24 cellular contexts compared by ENCODE assay signal in genomic region chr6:165861226-165861625, GRCh38.
A peak's percentile ranks its signal among the peaks of the same experiment; 100 is the strongest.
DNase-seq lines count a peak whose midpoint lies in the region; ATAC-seq, FAIRE-seq and TF ChIP-seq lines count a peak whose summit lies in the region.
"Had no signal": no experiment of that assay in that cellular context is flagged by ENCODE, and none has a peak within 500 bp of the region (broad histone marks: within the 10 kb centered on the region; RNA-seq: fewer than 3 reads in every experiment).

No MANE protein-coding gene starts in this region.

- H3K36me3 Mint-ChIP-seq in progenitor cell of endocrine pancreas (ENCODE audit: insufficient read depth): no peaks in the 10 kb centered on the region
- H3K36me3 Mint-ChIP-seq in endothelial cell (ENCODE audit: low read depth, unreplicated experiment): no peaks in the 10 kb centered on the region
- H3K36me3 Mint-ChIP-seq in natural killer cell: peaks cover under 1% of the 10 kb centered on the region
- H3K36me3 Mint-ChIP-seq: IgD-negative memory B cell had no signal

- H3K27me3 ChIP-seq in HepG2 (ENCODE audit: control insufficient read depth in 1 of 2, insufficient read depth in 2 of 2, low read length in 2 of 2): peaks cover 0 to 15% of the 10 kb centered on the region in 2 experiments; a peak in 4 of 5 replicates
- no peaks in the 10 kb centered on the region for H3K27me3 ChIP-seq in right lobe of liver
- no peaks in the 10 kb centered on the region for H3K27me3 ChIP-seq in esophagus muscularis mucosa

- no peak overlapping the region for H3K4me2 ChIP-seq in HepG2 (ENCODE audit: low read depth, low read length)
- H3K4me2 ChIP-seq: A549 had no signal

- H3K27ac Mint-ChIP-seq in progenitor cell of endocrine pancreas (peak overlapping the region; percentile 31), endothelial cell (ENCODE audit: unreplicated experiment) (no peak overlapping the region), natural killer cell (no peak overlapping the region)
- H3K27ac Mint-ChIP-seq: CD4-positive, alpha-beta T cell; IgD-negative memory B cell had no signal

- H3K27me3 Mint-ChIP-seq in progenitor cell of endocrine pancreas (peaks cover 29% of the 10 kb centered on the region), endothelial cell (ENCODE audit: unreplicated experiment) (peaks cover 4% of the 10 kb centered on the region), natural killer cell (ENCODE audit: low read depth in 2 of 2) (peaks cover 10 to 52% of the 10 kb centered on the region in 2 donors)

- TF ChIP-seq EP300 in HepG2 (IDR thresholded peaks at IDR 0.05; ENCODE audit: low read depth in 2 of 2, low read length in 2 of 2) (no peak), HepG2 (CRISPR knock-in tag; IDR thresholded peaks at IDR 0.05; ENCODE audit: borderline replicate concordance) (no peak), esophagus muscularis mucosa (IDR thresholded peaks at IDR 0.05) (no peak)

- TF ChIP-seq CTCF in HepG2 (CRISPR knock-in tag; IDR thresholded peaks at IDR 0.05) (no peak), right lobe of liver (IDR thresholded peaks at IDR 0.05) (no peak), esophagus muscularis mucosa (IDR thresholded peaks at IDR 0.05) (no peak), progenitor cell of endocrine pancreas (IDR thresholded peaks at IDR 0.05; ENCODE audit: unreplicated experiment) (no peak), endothelial cell (IDR thresholded peaks at IDR 0.05; ENCODE audit: unreplicated experiment) (no peak), natural killer cell (IDR thresholded peaks at IDR 0.05) (no peak)

- in situ Hi-C loops in HepG2 (cut with HindIII; ENCODE audit: extremely low pct_ligation_motif_present, low pct_unique_long_range_greater_than_20kb): no loop called here

- TF ChIP-seq POLR2A in HepG2 (IDR thresholded peaks at IDR 0.05; ENCODE audit: insufficient read depth in 1 of 2, low read depth in 2 of 2, low read length in 2 of 2) (no peak), right lobe of liver (IDR thresholded peaks at IDR 0.05) (no peak), esophagus muscularis mucosa (IDR thresholded peaks at IDR 0.05; ENCODE audit: low read depth) (no peak)

- H3K4me1 Mint-ChIP-seq in progenitor cell of endocrine pancreas (ENCODE audit: low read depth): peaks cover 3% of the 10 kb centered on the region
- no peaks in the 10 kb centered on the region for H3K4me1 Mint-ChIP-seq in endothelial cell (ENCODE audit: unreplicated experiment)
- no peaks in the 10 kb centered on the region for H3K4me1 Mint-ChIP-seq in natural killer cell

- ATAC-seq in HepG2: no peak
- no peak for ATAC-seq in right lobe of liver
- no peak for ATAC-seq in natural killer cell

- BruUV-seq in HepG2 (replicated peaks; lab: Mats Ljungman, UMichigan): no TSS peak

- no peak for TF ChIP-seq RAD21 in HepG2 (CRISPR knock-in tag; IDR thresholded peaks at IDR 0.05)

- H3K36me3 ChIP-seq in HepG2 (replicated peaks in 1 of 2; ENCODE audit: control insufficient read depth in 1 of 2, insufficient read depth in 2 of 2, low read length in 2 of 2): no peaks in the 10 kb centered on the region
- H3K36me3 ChIP-seq in right lobe of liver: no peaks in the 10 kb centered on the region
- H3K36me3 ChIP-seq in esophagus muscularis mucosa: no peaks in the 10 kb centered on the region

- no peaks in the 10 kb centered on the region for H3K9me3 ChIP-seq in HepG2 (ENCODE audit: low read length)
- H3K9me3 ChIP-seq in right lobe of liver: no peaks in the 10 kb centered on the region
- H3K9me3 ChIP-seq in esophagus muscularis mucosa: peaks cover 0 to 13% (median 4%) of the 10 kb centered on the region in 4 donors
- H3K9me3 ChIP-seq: Caco-2 had no signal

- no peaks in the 10 kb centered on the region for H3K4me1 ChIP-seq in HepG2 (ENCODE audit: insufficient read depth, low read length)
- H3K4me1 ChIP-seq in right lobe of liver: peaks cover 0 to 10% (median 0%) of the 10 kb centered on the region in 4 donors
- peaks cover 0 to 17% (median 3%) of the 10 kb centered on the region in 4 donors for H3K4me1 ChIP-seq in esophagus muscularis mucosa
- H3K4me1 ChIP-seq: Caco-2 had no signal

- 5% methylated on average over 6 of the region's 6 CpGs for WGBS in HepG2 (ENCODE audit: low lambda C conversion rate)
- 31% methylated on average over 4 of the region's 6 CpGs for WGBS in right lobe of liver (ENCODE audit: insufficient coverage, low coverage, low lambda C conversion rate, missing lambda C conversion rate)
- WGBS in esophagus muscularis mucosa: 62% methylated on average over 6 of the region's 6 CpGs

- no peak for FAIRE-seq in HepG2 (lab: Jason Lieb, UNC)
- FAIRE-seq: A549, D721Med, GM12892, GM18507, HTR-8/SVneo had no signal

- H3K4me3 ChIP-seq in HepG2 (replicated peaks in 1 of 3; ENCODE audit: insufficient read depth in 1 of 3, low read depth in 2 of 3, low read length in 3 of 3) (no peak overlapping the region), right lobe of liver (no peak overlapping the region), esophagus muscularis mucosa (no peak overlapping the region)
- H3K4me3 ChIP-seq: A549, GM23248 had no signal

- H3K9ac ChIP-seq in HepG2 (ENCODE audit: insufficient read depth, low read depth, low read length): no peak overlapping the region
- H3K9ac ChIP-seq: GM23248 had no signal

- H3K27ac ChIP-seq in HepG2 (ENCODE audit: extremely low read length, insufficient read depth, low read length): no peak overlapping the region
- H3K27ac ChIP-seq in right lobe of liver: no peak overlapping the region
- H3K27ac ChIP-seq in esophagus muscularis mucosa (replicated peaks in 1 of 4): no peak overlapping the region
- H3K27ac ChIP-seq: 22Rv1, A549, C4-2B, GM23248 had no signal

- no peaks in the 10 kb centered on the region for H3K79me2 ChIP-seq in HepG2 (ENCODE audit: insufficient read depth, low read length)

- intact Hi-C loops in HepG2 (cut with micrococcal nuclease; ENCODE audit: unreplicated experiment) (no loop called here), right lobe of liver (cut with DNase I) (no loop called here), esophagus muscularis mucosa (cut with DNase I) (no loop called here), natural killer cell (cut with micrococcal nuclease) (no loop called here)

- H4K20me1 ChIP-seq in HepG2 (ENCODE audit: insufficient read depth, low read length): no peaks in the 10 kb centered on the region

- no peak overlapping the region for H2AFZ ChIP-seq in HepG2 (ENCODE audit: low read length)
- H2AFZ ChIP-seq: GM23248 had no signal

- DNase-seq in HepG2 (ENCODE audit: low spot score) (no peak), right lobe of liver (no peak), esophagus muscularis mucosa (ENCODE audit: extremely low spot score) (peak; percentile 91), progenitor cell of endocrine pancreas (ENCODE audit: low spot score, unreplicated experiment) (no peak), endothelial cell (ENCODE audit: low spot score) (no peak), natural killer cell (no peak)
- no peak for DNase-seq in activated CD8-positive, alpha-beta memory T cell treated with anti-CD3 and anti-CD28 coated beads, Interleukin-2, amount 50 U/mL, for 48 hours
- DNase-seq: AML-193; Caco-2; CD4-positive, alpha-beta T cell; DMS153; DMS79; GDM1; GM23248; H7; KBM-7 had no signal

- POLR2A ChIA-PET in HepG2 (lab: Yijun Ruan, JAX): no interaction called here

- H3K4me3 Mint-ChIP-seq in progenitor cell of endocrine pancreas (ENCODE audit: low read depth) (no peak overlapping the region), endothelial cell (ENCODE audit: unreplicated experiment) (no peak overlapping the region), natural killer cell (no peak overlapping the region)
- H3K4me3 Mint-ChIP-seq: CD4-positive, alpha-beta T cell; IgD-negative memory B cell had no signal

- CTCF ChIA-PET in HepG2 (lab: Yijun Ruan, JAX; ENCODE audit: low intra/inter-chr PET ratio, low total read pairs): no interaction called here

- H3K9me3 Mint-ChIP-seq in progenitor cell of endocrine pancreas (ENCODE audit: low read depth) (peaks cover 4% of the 10 kb centered on the region), endothelial cell (ENCODE audit: unreplicated experiment) (no peaks in the 10 kb centered on the region), natural killer cell (peaks cover 0 to 4% of the 10 kb centered on the region in 2 donors)

TF ChIP-seq in HepG2, 621 proteins besides CTCF, POLR2A, EP300 and RAD21:
- TF ChIP-seq TBX3 (IDR thresholded peaks at IDR 0.05; ENCODE audit: borderline replicate concordance): 0 out of 2 replicates have a peak, but pooled peaks have one; percentile 8
- no peak for TF ChIP-seq DRAP1 (CRISPR knock-in tag; IDR thresholded peaks at IDR 0.05)
